17 cellular contexts compared by ENCODE assay signal in the genomic region with DNA sequence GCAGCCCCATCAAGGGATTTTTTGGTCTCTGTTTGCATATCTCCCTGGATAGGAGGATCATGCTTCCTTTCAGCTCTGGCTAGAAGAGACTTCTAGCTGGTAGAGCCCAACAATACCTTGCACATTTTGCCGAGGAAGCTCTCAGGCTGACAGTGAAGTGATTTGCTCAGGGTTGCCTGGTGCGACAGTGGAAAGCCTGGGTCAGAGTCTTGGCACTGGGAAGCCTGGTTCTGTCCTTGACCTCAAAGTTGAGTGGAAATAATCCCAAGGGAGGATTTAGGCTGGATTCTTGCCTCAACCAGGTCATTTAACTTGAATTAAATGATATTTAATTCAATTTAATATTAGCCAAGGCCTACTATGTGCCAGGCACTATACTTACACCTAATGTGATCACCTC.
"Had no signal": no experiment of that assay in that cellular context is flagged by ENCODE, and none has a peak within 500 bp of the region (broad histone marks: within the 10 kb centered on the region; RNA-seq: fewer than 3 reads in every experiment).

No MANE protein-coding gene starts in this region.

- H3K9me3 ChIP-seq: esophagus squamous epithelium, gastrocnemius medialis, upper lobe of left lung had no signal

- H3K9me3 Mint-ChIP-seq: activated naive CD4-positive, alpha-beta T cell treated with anti-CD3 and anti-CD28 coated beads, Interleukin-2, amount 50 U/mL, for 72 hours; endodermal cell; neural crest cell; stimulated activated naive CD8-positive, alpha-beta T cell treated with anti-CD3 and anti-CD28 coated beads, Interleukin-15, amount 100 ng/mL, for 72 hours; WTC11 had no signal

- H3K4me3 Mint-ChIP-seq: endodermal cell; naive B cell; neural crest cell; stimulated activated naive CD8-positive, alpha-beta T cell treated with anti-CD3 and anti-CD28 coated beads, Interleukin-15, amount 100 ng/mL, for 72 hours; WTC11 had no signal

- H3K27ac Mint-ChIP-seq: activated naive CD4-positive, alpha-beta T cell treated with anti-CD3 and anti-CD28 coated beads, Interleukin-2, amount 50 U/mL, for 72 hours; endodermal cell; naive B cell; stimulated activated naive CD8-positive, alpha-beta T cell treated with anti-CD3 and anti-CD28 coated beads, Interleukin-15, amount 100 ng/mL, for 72 hours; WTC11 had no signal

- H3K36me3 ChIP-seq: esophagus squamous epithelium, gastrocnemius medialis, upper lobe of left lung had no signal

- ATAC-seq: activated naive CD4-positive, alpha-beta T cell treated with anti-CD3 and anti-CD28 coated beads, Interleukin-2, amount 50 U/mL, for 72 hours; gastrocnemius medialis; stimulated activated naive CD8-positive, alpha-beta T cell treated with anti-CD3 and anti-CD28 coated beads, Interleukin-15, amount 100 ng/mL, for 72 hours; WTC11 had no signal

- H3K27me3 ChIP-seq: esophagus squamous epithelium, gastrocnemius medialis, upper lobe of left lung had no signal

- H3K4me1 Mint-ChIP-seq: naive B cell; neural crest cell; stimulated activated naive CD8-positive, alpha-beta T cell treated with anti-CD3 and anti-CD28 coated beads, Interleukin-15, amount 100 ng/mL, for 72 hours had no signal

- DNase-seq: activated T-cell treated with anti-CD3 and anti-CD28 coated beads, Interleukin-2, amount 50 U/mL, for 1 hour; cerebellar nuclear complex; cortex of kidney; endodermal cell; esophagus squamous epithelium; gastrocnemius medialis; naive B cell; occipital lobe; stimulated activated CD4-positive, alpha-beta T cell treated with anti-CD3 and anti-CD28 coated beads, Interleukin-1b, Interleukin-23, amount 100 ng/mL, for 48 hours; stimulated activated naive CD8-positive, alpha-beta T cell treated with anti-CD3 and anti-CD28 coated beads, Interleukin-15, amount 100 ng/mL, for 72 hours; T-helper 9 cell; upper lobe of left lung had no signal

- H3K36me3 Mint-ChIP-seq: activated naive CD4-positive, alpha-beta T cell treated with anti-CD3 and anti-CD28 coated beads, Interleukin-2, amount 50 U/mL, for 72 hours; naive B cell; WTC11 had no signal

- H3K4me3 ChIP-seq: esophagus squamous epithelium, gastrocnemius medialis, lung, skin epidermis, upper lobe of left lung had no signal

- H3K27me3 Mint-ChIP-seq: naive B cell; stimulated activated naive CD8-positive, alpha-beta T cell treated with anti-CD3 and anti-CD28 coated beads, Interleukin-15, amount 100 ng/mL, for 72 hours had no signal

- H3K27ac ChIP-seq: esophagus squamous epithelium, gastrocnemius medialis, skin epidermis, upper lobe of left lung had no signal
